ENCODE assay signal across 2 cellular contexts in genomic region chr1:29424266-29424665, GRCh38.
TF ChIP-seq lines count a peak whose summit lies in the region.

No MANE protein-coding gene starts in this region.

TF ChIP-seq in GM23338, 12 proteins besides CTCF, POLR2A, EP300 and RAD21:
- TF ChIP-seq ZNF462 (CRISPR knock-in tag; IDR thresholded peaks at IDR 0.05) (no peak), EZH2 (IDR thresholded peaks at IDR 0.05; ENCODE audit: low read depth, unreplicated experiment) (no peak), POLR2AphosphoS5 (IDR thresholded peaks at IDR 0.05; ENCODE audit: low read depth) (no peak), CREB1 (CRISPR knock-in tag; IDR thresholded peaks at IDR 0.05; ENCODE audit: low read depth) (no peak), ZNF114 (CRISPR knock-in tag; IDR thresholded peaks at IDR 0.05) (no peak)
TF ChIP-seq in GM23338: peak in this region for 0.

TF ChIP-seq in H1, 55 proteins besides CTCF, POLR2A, EP300 and RAD21 (continued from another document):
- no peak for TF ChIP-seq CBX5 (IDR thresholded peaks at IDR 0.05; ENCODE audit: low read depth, low read length)
